Comparison of ENCODE assay signal across 17 cellular contexts in the genomic region with DNA sequence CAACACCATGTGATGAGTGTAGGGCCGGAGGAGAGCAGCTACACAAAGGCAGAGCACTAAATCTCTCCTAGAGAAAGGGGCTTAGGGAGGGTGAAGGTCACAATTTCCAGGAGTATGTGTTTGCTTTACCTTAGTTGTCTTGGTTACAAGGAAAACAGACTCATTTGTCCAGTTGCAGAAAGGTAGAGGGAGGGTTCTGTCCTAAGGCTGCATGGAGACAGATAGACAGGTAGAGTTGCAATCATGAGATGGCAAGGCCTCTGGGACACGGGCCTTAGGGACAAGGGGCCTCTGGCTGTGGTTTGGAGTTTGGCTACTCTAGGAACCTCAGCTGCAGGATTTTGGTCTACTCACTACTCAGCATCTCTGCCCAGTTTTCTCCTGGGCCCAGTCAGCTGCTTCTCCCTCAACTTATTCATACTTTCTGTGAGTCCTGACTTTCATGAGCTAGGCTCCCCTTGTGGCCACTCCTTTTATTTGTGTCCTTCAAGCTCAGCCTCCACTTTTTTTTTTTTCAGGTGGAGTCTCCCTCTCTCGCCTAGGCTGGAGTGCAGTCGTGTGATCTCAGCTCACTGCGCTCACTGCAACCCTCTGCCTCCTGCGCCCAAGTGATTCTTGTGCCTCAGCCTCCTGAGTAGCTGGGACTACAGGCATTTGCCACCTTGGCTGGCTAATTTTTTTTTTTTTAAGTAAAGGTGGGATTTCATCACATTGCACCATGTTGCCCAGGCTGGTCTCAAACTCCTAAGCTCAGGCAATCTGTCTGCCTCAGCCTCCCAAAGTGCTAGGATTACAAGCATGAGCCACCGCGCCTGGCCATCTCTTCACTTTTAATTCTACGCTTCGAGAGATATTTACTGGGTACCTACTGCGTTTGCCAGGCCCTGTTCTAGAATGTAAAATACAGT.
DNase-seq lines count a peak whose midpoint lies in the region; ATAC-seq and TF ChIP-seq lines count a peak whose summit lies in the region.
"Had no signal": no experiment of that assay in that cellular context is flagged by ENCODE, and none has a peak within 500 bp of the region (broad histone marks: within the 10 kb centered on the region; RNA-seq: fewer than 3 reads in every experiment).

No MANE protein-coding gene starts in this region.

- TF ChIP-seq CTCF in GM12864 (IDR thresholded peaks at IDR 0.05; ENCODE audit: low read depth, low read length, missing control alignments): peak; percentile 26
- TF ChIP-seq CTCF in chondrocyte (IDR thresholded peaks at IDR 0.05): peak; percentile 38
- peak; percentile 19 for TF ChIP-seq CTCF in neural crest cell (conservative IDR thresholded peaks at IDR 0.05)
- no peak for TF ChIP-seq CTCF in heart right ventricle (IDR thresholded peaks at IDR 0.05)

- no peaks in the 10 kb centered on the region for H3K27me3 ChIP-seq in heart right ventricle
- H3K27me3 ChIP-seq: tibial artery had no signal

- H3K27ac ChIP-seq in heart right ventricle: no peak overlapping the region
- H3K27ac ChIP-seq: psoas muscle had no signal

- H3K36me3 ChIP-seq in heart right ventricle: no peaks in the 10 kb centered on the region
- H3K36me3 ChIP-seq: tibial artery had no signal

- H3K36me3 Mint-ChIP-seq in chondrocyte (ENCODE audit: low read depth) (no peaks in the 10 kb centered on the region), neural crest cell (ENCODE audit: low read depth) (no peaks in the 10 kb centered on the region)
- H3K36me3 Mint-ChIP-seq: activated naive CD4-positive, alpha-beta T cell treated with anti-CD3 and anti-CD28 coated beads, Interleukin-2, amount 50 U/mL, for 24 hours; WTC11 had no signal

- H3K27me3 Mint-ChIP-seq in chondrocyte (ENCODE audit: low read depth): no peaks in the 10 kb centered on the region
- H3K27me3 Mint-ChIP-seq in neural crest cell (ENCODE audit: low read depth): peaks cover 2% of the 10 kb centered on the region
- H3K27me3 Mint-ChIP-seq: activated naive CD4-positive, alpha-beta T cell treated with anti-CD3 and anti-CD28 coated beads, Interleukin-2, amount 50 U/mL, for 24 hours had no signal

- H3K4me3 ChIP-seq in GM12864 (ENCODE audit: low read depth, low read length) (no peak overlapping the region), heart right ventricle (no peak overlapping the region)
- H3K4me3 ChIP-seq: psoas muscle, tibial artery had no signal

- intact Hi-C loops in heart right ventricle (cut with DNase I): loop anchor here in 1 of 10 donors (10.0 kb wide), 1 partner anchor 76 kb away; a partner anchor contains a TSS

- no peaks in the 10 kb centered on the region for H3K9me3 ChIP-seq in heart right ventricle
- H3K9me3 ChIP-seq: psoas muscle, tibial artery had no signal

- no peak for DNase-seq in GM12864 (ENCODE audit: low read depth)
- DNase-seq in HuH-7.5 (ENCODE audit: low spot score): peak; percentile 40
- DNase-seq in chondrocyte (ENCODE audit: low spot score): no peak
- DNase-seq in neural crest cell (ENCODE audit: low read depth, low spot score): no peak
- DNase-seq in NCI-H2081 (lab: John Stamatoyannopoulos, UW): no peak
- no peak for DNase-seq in heart right ventricle
- DNase-seq: C1 segment of cervical spinal cord; central memory CD4-positive, alpha-beta T cell; left cardiac atrium; NCI-H1105 treated with DMSO at 0.1 percent for 48 hours; NCI-H345; psoas muscle; tibial artery had no signal

- H3K27ac Mint-ChIP-seq in chondrocyte (ENCODE audit: unreplicated experiment) (peak overlapping the region; percentile 14), neural crest cell (ENCODE audit: unreplicated experiment) (peak overlapping the region; percentile 20)
- H3K27ac Mint-ChIP-seq: activated naive CD4-positive, alpha-beta T cell treated with anti-CD3 and anti-CD28 coated beads, Interleukin-2, amount 50 U/mL, for 24 hours; WTC11 had no signal

- H3K9me3 Mint-ChIP-seq in chondrocyte (ENCODE audit: low read depth) (no peaks in the 10 kb centered on the region), neural crest cell (no peaks in the 10 kb centered on the region)
- H3K9me3 Mint-ChIP-seq: activated naive CD4-positive, alpha-beta T cell treated with anti-CD3 and anti-CD28 coated beads, Interleukin-2, amount 50 U/mL, for 24 hours had no signal

- H3K4me1 ChIP-seq in heart right ventricle: peaks cover 13 to 37% (median 33%) of the 10 kb centered on the region in 9 donors

- H3K4me3 Mint-ChIP-seq in chondrocyte (ENCODE audit: unreplicated experiment) (no peak overlapping the region), neural crest cell (peak overlapping the region; percentile 21)
- H3K4me3 Mint-ChIP-seq: activated naive CD4-positive, alpha-beta T cell treated with anti-CD3 and anti-CD28 coated beads, Interleukin-2, amount 50 U/mL, for 24 hours; WTC11 had no signal

- ATAC-seq in HG03378 (IDR thresholded peaks at IDR 0.05; ENCODE audit: unreplicated experiment) (no peak), GM21515 (IDR thresholded peaks at IDR 0.05; ENCODE audit: unreplicated experiment) (no peak), heart right ventricle (no peak)
- ATAC-seq: left cardiac atrium, psoas muscle, WTC11 had no signal

- H3K4me1 Mint-ChIP-seq in chondrocyte (ENCODE audit: low read depth) (peaks cover 52% of the 10 kb centered on the region), neural crest cell (peaks cover 16% of the 10 kb centered on the region)

- WGBS in heart right ventricle, 2 donors: 97% methylated on average over 11 of the region's 11 CpGs

Comparison
In these comparisons a context has a peak if more than half of its experiments do, and no peak if none do; other contexts are left out.
1. CTCF ChIP-seq: peak in GM12864 (single experiment), chondrocyte (single experiment) and neural crest cell (single experiment); none in heart right ventricle (0 of 9).